1 cellular context compared by ENCODE assay signal in the genomic region with DNA sequence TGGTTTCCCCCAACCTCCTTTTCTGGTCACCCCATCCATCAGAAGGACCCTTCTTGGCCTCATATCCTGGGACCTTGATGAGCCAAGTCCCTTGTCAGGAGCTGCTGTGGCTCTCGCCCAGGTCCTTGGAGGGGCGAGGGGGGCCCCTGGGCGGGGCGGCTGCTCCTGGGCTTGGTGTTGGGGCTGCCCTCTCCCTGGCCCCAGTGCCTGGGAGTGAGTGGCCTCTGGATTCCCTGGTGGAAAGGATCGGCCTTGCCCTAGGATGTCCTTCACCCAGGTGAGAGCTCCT.
TF ChIP-seq lines count a peak whose summit lies in the region.

No MANE protein-coding gene starts in this region.

TF ChIP-seq in A549, 52 proteins besides CTCF, POLR2A, EP300 and RAD21:
- no peak for TF ChIP-seq TP53 (CRISPR knock-in tag; IDR thresholded peaks at IDR 0.05)
- TF ChIP-seq RCOR1 (IDR thresholded peaks at IDR 0.05; ENCODE audit: low read depth, low read length), result no peak
- no peak for TF ChIP-seq CBX8 (IDR thresholded peaks at IDR 0.05)
- TF ChIP-seq JUNB (IDR thresholded peaks at IDR 0.05), result no peak
- TF ChIP-seq HES2 (IDR thresholded peaks at IDR 0.05), result no peak
- TF ChIP-seq ZFP36 (IDR thresholded peaks at IDR 0.05; ENCODE audit: borderline replicate concordance, partially characterized antibody), result no peak
- no peak for TF ChIP-seq HOXB5 (CRISPR knock-in tag; IDR thresholded peaks at IDR 0.05)
- no peak for TF ChIP-seq GATA3 (IDR thresholded peaks at IDR 0.05; ENCODE audit: borderline replicate concordance)
- TF ChIP-seq, protein P1, sequence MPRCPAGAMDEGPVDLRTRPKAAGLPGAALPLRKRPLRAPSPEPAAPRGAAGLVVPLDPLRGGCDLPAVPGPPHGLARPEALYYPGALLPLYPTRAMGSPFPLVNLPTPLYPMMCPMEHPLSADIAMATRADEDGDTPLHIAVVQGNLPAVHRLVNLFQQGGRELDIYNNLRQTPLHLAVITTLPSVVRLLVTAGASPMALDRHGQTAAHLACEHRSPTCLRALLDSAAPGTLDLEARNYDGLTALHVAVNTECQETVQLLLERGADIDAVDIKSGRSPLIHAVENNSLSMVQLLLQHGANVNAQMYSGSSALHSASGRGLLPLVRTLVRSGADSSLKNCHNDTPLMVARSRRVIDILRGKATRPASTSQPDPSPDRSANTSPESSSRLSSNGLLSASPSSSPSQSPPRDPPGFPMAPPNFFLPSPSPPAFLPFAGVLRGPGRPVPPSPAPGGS (IDR thresholded peaks at IDR 0.05), result no peak
- TF ChIP-seq MYC (IDR thresholded peaks at IDR 0.05; ENCODE audit: borderline replicate concordance, low read length), result no peak
- no peak for TF ChIP-seq RNF2 (IDR thresholded peaks at IDR 0.05; ENCODE audit: borderline replicate concordance, low read depth)
- TF ChIP-seq, protein P2, sequence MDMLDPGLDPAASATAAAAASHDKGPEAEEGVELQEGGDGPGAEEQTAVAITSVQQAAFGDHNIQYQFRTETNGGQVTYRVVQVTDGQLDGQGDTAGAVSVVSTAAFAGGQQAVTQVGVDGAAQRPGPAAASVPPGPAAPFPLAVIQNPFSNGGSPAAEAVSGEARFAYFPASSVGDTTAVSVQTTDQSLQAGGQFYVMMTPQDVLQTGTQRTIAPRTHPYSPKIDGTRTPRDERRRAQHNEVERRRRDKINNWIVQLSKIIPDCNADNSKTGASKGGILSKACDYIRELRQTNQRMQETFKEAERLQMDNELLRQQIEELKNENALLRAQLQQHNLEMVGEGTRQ (IDR thresholded peaks at IDR 0.05), result no peak
- no peak for TF ChIP-seq CBX2 (IDR thresholded peaks at IDR 0.05; ENCODE audit: borderline replicate concordance, low read depth)
TF ChIP-seq in A549: peak in this region for 0.
